Comparison of ENCODE assay signal across 13 cellular contexts in genomic region chr1:101310484-101310883, GRCh38.
A peak's percentile ranks its signal among the peaks of the same experiment; 100 is the strongest.
DNase-seq lines count a peak whose midpoint lies in the region; ATAC-seq, FAIRE-seq and TF ChIP-seq lines count a peak whose summit lies in the region.
"Had no signal": no experiment of that assay in that cellular context is flagged by ENCODE, and none has a peak within 500 bp of the region (broad histone marks: within the 10 kb centered on the region; RNA-seq: fewer than 3 reads in every experiment).

No MANE protein-coding gene starts in this region.

- H3K27ac Mint-ChIP-seq in activated CD4-positive, alpha-beta T cell treated with anti-CD3 and anti-CD28 coated beads for 36 hours = peak overlapping the region; percentile 0
- peak overlapping the region; percentile 53 for H3K27ac Mint-ChIP-seq in activated naive CD8-positive, alpha-beta T cell treated with anti-CD3 and anti-CD28 coated beads, Interleukin-2, amount 50 U/mL, for 24 hours
- H3K27ac Mint-ChIP-seq in osteocyte (ENCODE audit: unreplicated experiment) = no peak overlapping the region

- in situ Hi-C loops in KBM-7 (cut with MboI; ENCODE audit: low pct_unique_long_range_greater_than_20kb, low sequenced_read_pairs) = no loop called here

- H3K36me3 Mint-ChIP-seq in activated CD4-positive, alpha-beta T cell treated with anti-CD3 and anti-CD28 coated beads for 36 hours (ENCODE audit: low read depth) = no peaks in the 10 kb centered on the region
- no peaks in the 10 kb centered on the region for H3K36me3 Mint-ChIP-seq in activated naive CD8-positive, alpha-beta T cell treated with anti-CD3 and anti-CD28 coated beads, Interleukin-2, amount 50 U/mL, for 24 hours (ENCODE audit: low read depth)
- no peaks in the 10 kb centered on the region for H3K36me3 Mint-ChIP-seq in osteocyte (ENCODE audit: unreplicated experiment)

- H3K4me3 Mint-ChIP-seq in activated CD4-positive, alpha-beta T cell treated with anti-CD3 and anti-CD28 coated beads for 36 hours = peak overlapping the region; percentile 63
- peak overlapping the region; percentile 66 for H3K4me3 Mint-ChIP-seq in activated naive CD8-positive, alpha-beta T cell treated with anti-CD3 and anti-CD28 coated beads, Interleukin-2, amount 50 U/mL, for 24 hours
- peak overlapping the region; percentile 76 for H3K4me3 Mint-ChIP-seq in osteocyte (ENCODE audit: unreplicated experiment)

- POLR2A ChIA-PET in activated CD4-positive, alpha-beta T cell treated with anti-CD3 and anti-CD28 coated beads for 36 hours (lab: Charles Lee) = interaction anchor here (1.7 kb wide), 1 partner anchor 20 kb away, joined by 7 read pairs; no protein-coding TSS in a partner anchor

- FAIRE-seq in RCC 7860 (lab: Jason Lieb, UNC) (no peak), frontal cortex (lab: Jason Lieb, UNC) (no peak)

- no peak for TF ChIP-seq CTCF in osteocyte (IDR thresholded peaks at IDR 0.05)

- peaks cover 3% of the 10 kb centered on the region for H3K27me3 Mint-ChIP-seq in activated CD4-positive, alpha-beta T cell treated with anti-CD3 and anti-CD28 coated beads for 36 hours
- peaks cover 2% of the 10 kb centered on the region for H3K27me3 Mint-ChIP-seq in activated naive CD8-positive, alpha-beta T cell treated with anti-CD3 and anti-CD28 coated beads, Interleukin-2, amount 50 U/mL, for 24 hours
- peaks cover 59% of the 10 kb centered on the region for H3K27me3 Mint-ChIP-seq in osteocyte (ENCODE audit: unreplicated experiment)

- ATAC-seq in activated CD4-positive, alpha-beta T cell treated with anti-CD3 and anti-CD28 coated beads for 36 hours = no peak
- ATAC-seq in activated naive CD8-positive, alpha-beta T cell treated with anti-CD3 and anti-CD28 coated beads, Interleukin-2, amount 50 U/mL, for 24 hours = no peak
- ATAC-seq in GM18502 (IDR thresholded peaks at IDR 0.05; ENCODE audit: poor library complexity, unreplicated experiment) = no peak

- no peak for DNase-seq in activated CD4-positive, alpha-beta T cell treated with anti-CD3 and anti-CD28 coated beads for 36 hours
- no peak for DNase-seq in activated CD4-positive, alpha-beta T cell treated with anti-CD3 and anti-CD28 coated beads for 1 hour
- DNase-seq in KBM-7 = peak; percentile 7
- DNase-seq in activated naive CD8-positive, alpha-beta T cell treated with anti-CD3 and anti-CD28 coated beads, Interleukin-2, amount 50 U/mL, for 24 hours = no peak
- DNase-seq in osteocyte (ENCODE audit: extremely low spot score, unreplicated experiment) = no peak
- DNase-seq in RCC 7860 (ENCODE audit: low spot score) = no peak
- no peak for DNase-seq in frontal cortex (ENCODE audit: low spot score in 2 of 2)
- DNase-seq: ACHN; activated CD4-positive, alpha-beta T cell treated with anti-CD3 and anti-CD28 coated beads for 48 hours; adrenal gland; MG63; upper lobe of right lung had no signal

- peaks cover 72% of the 10 kb centered on the region for H3K4me1 Mint-ChIP-seq in activated CD4-positive, alpha-beta T cell treated with anti-CD3 and anti-CD28 coated beads for 36 hours
- peaks cover 84% of the 10 kb centered on the region for H3K4me1 Mint-ChIP-seq in activated naive CD8-positive, alpha-beta T cell treated with anti-CD3 and anti-CD28 coated beads, Interleukin-2, amount 50 U/mL, for 24 hours
- H3K4me1 Mint-ChIP-seq in osteocyte (ENCODE audit: unreplicated experiment) = peaks cover 13% of the 10 kb centered on the region

- intact Hi-C loops in activated CD4-positive, alpha-beta T cell treated with anti-CD3 and anti-CD28 coated beads for 36 hours (cut with DNase I, micrococcal nuclease) = loop anchor here (5.0 to 10.0 kb wide), 3 partner anchors 127 to 254 kb away; no protein-coding TSS in a partner anchor

- CTCF ChIA-PET in activated CD4-positive, alpha-beta T cell treated with anti-CD3 and anti-CD28 coated beads for 36 hours (lab: Charles Lee) = interaction anchor here (1.0 to 4.9 kb wide), 13 partner anchors 8 to 442 kb away, joined by 3 to 58 read pairs (median 7); no protein-coding TSS in a partner anchor

- no peaks in the 10 kb centered on the region for H3K9me3 Mint-ChIP-seq in activated CD4-positive, alpha-beta T cell treated with anti-CD3 and anti-CD28 coated beads for 36 hours (ENCODE audit: low read depth)
- no peaks in the 10 kb centered on the region for H3K9me3 Mint-ChIP-seq in activated naive CD8-positive, alpha-beta T cell treated with anti-CD3 and anti-CD28 coated beads, Interleukin-2, amount 50 U/mL, for 24 hours
- no peaks in the 10 kb centered on the region for H3K9me3 Mint-ChIP-seq in osteocyte (ENCODE audit: unreplicated experiment)
